Comparison of ENCODE assay signal across 9 cellular contexts in the genomic region with DNA sequence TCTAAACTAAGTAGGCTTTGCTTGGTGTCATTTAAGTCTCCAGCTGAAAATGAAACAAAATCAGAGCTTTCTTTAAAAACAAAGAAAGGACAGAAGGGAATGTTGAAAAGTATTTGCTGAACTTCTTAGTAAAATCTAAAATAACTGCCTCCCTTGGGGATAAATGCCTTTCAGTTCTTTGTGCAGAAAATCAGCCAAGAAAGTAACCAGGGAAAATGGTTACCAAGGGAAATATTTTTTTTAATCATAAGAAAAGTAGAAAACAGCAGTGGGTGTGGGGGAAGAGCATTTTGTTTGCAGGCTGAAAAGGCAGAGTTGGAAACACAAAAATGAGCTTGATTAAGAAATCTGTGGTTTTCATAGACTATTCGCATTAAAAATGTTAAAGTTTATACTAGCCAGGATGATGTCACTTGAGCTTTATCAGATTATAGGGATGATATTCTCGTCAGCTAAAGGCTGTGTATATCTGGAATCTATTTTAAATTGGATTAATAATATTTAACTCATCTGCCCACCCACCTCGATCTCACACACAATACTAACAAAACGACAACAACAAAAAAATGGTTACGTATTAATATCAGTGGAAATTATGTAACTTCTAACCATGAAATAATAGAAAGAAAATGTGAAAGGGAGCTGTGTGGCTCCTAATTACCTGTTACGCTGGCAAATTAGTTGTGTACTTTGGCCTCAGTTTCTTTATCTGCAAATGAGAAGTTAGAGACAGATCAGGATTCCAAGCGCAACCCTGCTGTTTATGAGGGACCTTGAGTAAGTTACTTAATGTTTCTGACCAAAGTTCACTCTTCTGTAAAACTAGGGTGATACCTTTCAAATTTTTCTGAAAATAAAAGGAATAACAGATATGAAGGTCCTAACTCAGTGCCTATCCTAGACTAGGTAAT. TPM values are rescaled to one million over a fixed set of nuclear protein-coding genes. Genes with fewer than 3 reads are reported as not detected.
DNase-seq lines count a peak whose midpoint lies in the region; ATAC-seq and TF ChIP-seq lines count a peak whose summit lies in the region.
"Had no signal": no experiment of that assay in that cellular context is flagged by ENCODE, and none has a peak within 500 bp of the region (broad histone marks: within the 10 kb centered on the region; RNA-seq: fewer than 3 reads in every experiment).

A gene (minus strand): TSS at position 51 of the 911 bp plus-strand sequence. CDS start 13,124 bp downstream, outside the sequence.

- peaks cover 44% of the 10 kb centered on the region for H3K4me1 Mint-ChIP-seq in osteocyte (ENCODE audit: unreplicated experiment)

- TF ChIP-seq CTCF in AG09309 (IDR thresholded peaks at IDR 0.05; ENCODE audit: control insufficient read depth, insufficient read depth, low read depth, low read length, missing control alignments) (no peak), fibroblast of the aortic adventitia (IDR thresholded peaks at IDR 0.05; ENCODE audit: insufficient read depth, low read length) (no peak), osteocyte (IDR thresholded peaks at IDR 0.05) (no peak)

- peak within 1 kb of the TSS; percentile 84 for H3K27ac ChIP-seq in SK-N-MC

- H3K4me3 ChIP-seq in AG09309 (ENCODE audit: control insufficient read depth, low read depth, low read length) (no peak within 1 kb of the TSS; the same call in none of the 2 replicates), SK-N-MC (peak within 1 kb of the TSS; percentile 67), fibroblast of the aortic adventitia (ENCODE audit: low read depth, low read length) (peak within 1 kb of the TSS; percentile 48)

- TF ChIP-seq POLR2A in erythroblast (IDR thresholded peaks at IDR 0.05; ENCODE audit: low read length): no peak

- H3K9me3 Mint-ChIP-seq in osteocyte (ENCODE audit: unreplicated experiment): peaks cover 18% of the 10 kb centered on the region

- H3K4me3 Mint-ChIP-seq in osteocyte (ENCODE audit: unreplicated experiment): peak within 1 kb of the TSS; percentile 67

- H3K27ac Mint-ChIP-seq in osteocyte (ENCODE audit: unreplicated experiment): peak within 1 kb of the TSS; percentile 91

- H3K9me3 ChIP-seq in SK-N-MC (ENCODE audit: low read depth, low read length): no peaks in the 10 kb centered on the region

- peak within 1 kb of the TSS; percentile 72 for H3K9ac ChIP-seq in SK-N-MC (ENCODE audit: insufficient read length)

- no peaks in the 10 kb centered on the region for H3K36me3 ChIP-seq in SK-N-MC (ENCODE audit: insufficient read depth, low read length)

- peaks cover 22% of the 10 kb centered on the region for H3K36me3 Mint-ChIP-seq in osteocyte (ENCODE audit: unreplicated experiment)

- H3K27me3 Mint-ChIP-seq in osteocyte (ENCODE audit: unreplicated experiment): no peaks in the 10 kb centered on the region

- peak; percentile 52 for DNase-seq in AG09309 (ENCODE audit: low read depth)
- peak; percentile 50 for DNase-seq in SK-N-MC (ENCODE audit: low read depth, low spot score)
- peak; percentile 90 for DNase-seq in fibroblast of the aortic adventitia (ENCODE audit: low read depth)
- DNase-seq in osteocyte (ENCODE audit: extremely low spot score, unreplicated experiment): no peak
- DNase-seq in erythroblast (lab: John Stamatoyannopoulos, UW): no peak
- DNase-seq in A172 (ENCODE audit: low spot score): no peak
- no peak for DNase-seq in NAMALWA (ENCODE audit: low spot score)

- ATAC-seq in GM21447 (IDR thresholded peaks at IDR 0.05; ENCODE audit: unreplicated experiment): no peak

RNA-seq across cellular contexts. Expression of the gene that starts here (rescaled TPM):
- 23.3 and 74.6 TPM in 2 replicates for total RNA-seq in fibroblast of the aortic adventitia (ENCODE audit: low replicate concordance)
- total RNA-seq in osteocyte: 53.3 and 56.0 TPM in 2 replicates
- 0.26 TPM in 1 of 2 replicates, not detected in the other for total RNA-seq in A172 (2014; rRNA removed; shearing (Covaris generic))
- total RNA-seq: activated CD8-positive, alpha-beta memory T cell treated with anti-CD3 and anti-CD28 coated beads for 36 hours had no signal

Comparison
In these comparisons a context has a peak if more than half of its experiments do, and no peak if none do; other contexts are left out.
1. RNA of the gene that starts here (total RNA-seq): 53.3 to 56.0 TPM in osteocyte and 23.3 to 74.6 TPM in fibroblast of the aortic adventitia; 0.26 TPM in A172; every median in the first group is over 10 times any median in the second.
2. DNase-seq: peak in AG09309 (single experiment), SK-N-MC (single experiment) and fibroblast of the aortic adventitia (single experiment); none in osteocyte (single experiment), erythroblast (0 of 2), A172 (single experiment) and NAMALWA (single experiment).